Comparison of ENCODE assay signal across 26 cellular contexts in genomic region chr2:21019000-21019677, GRCh38. TPM values are rescaled to one million over a fixed set of nuclear protein-coding genes. Genes with fewer than 3 reads are reported as not detected.
"Had no signal": no experiment of that assay in that cellular context is flagged by ENCODE, and none has a peak within 500 bp of the region (broad histone marks: within the 10 kb centered on the region; RNA-seq: fewer than 3 reads in every experiment).

No MANE protein-coding gene starts in this region.

- H3K27ac ChIP-seq: colonic mucosa, dorsolateral prefrontal cortex, esophagus muscularis mucosa, foreskin keratinocyte, gastroesophageal sphincter, heart left ventricle, hepatocyte, left lung, lower lobe of right lung had no signal

- ATAC-seq: foreskin keratinocyte, gastroesophageal sphincter, heart left ventricle, left cardiac atrium, left lung, left ventricle myocardium superior, lower lobe of right lung, mucosa of descending colon had no signal

- H3K36me3 ChIP-seq: colonic mucosa, gastroesophageal sphincter, left lung, lower lobe of right lung had no signal

- H3K9me3 ChIP-seq: colonic mucosa, esophagus muscularis mucosa, heart left ventricle, left lung, lower lobe of right lung, mucosa of descending colon had no signal

- H2AFZ ChIP-seq: hepatocyte had no signal

- H3K4me1 ChIP-seq: colonic mucosa, esophagus muscularis mucosa, foreskin keratinocyte, gastroesophageal sphincter, heart left ventricle, left lung, lower lobe of right lung had no signal

- H3K79me2 ChIP-seq: hepatocyte had no signal

- DNase-seq: colonic mucosa; dermis blood vessel endothelial cell; dorsolateral prefrontal cortex; effector CD4-positive, alpha-beta T cell; effector memory CD4-positive, alpha-beta T cell; foreskin keratinocyte; heart left ventricle; hypothalamus; immature natural killer cell; left cardiac atrium; left lung; left ventricle myocardium superior; lower lobe of right lung; mesenchymal stem cell; mucosa of descending colon; naive B cell had no signal

- H3K4me2 ChIP-seq: hepatocyte had no signal

- H3K27me3 ChIP-seq: colonic mucosa, esophagus muscularis mucosa, gastroesophageal sphincter, heart left ventricle, hepatocyte, left lung had no signal

- FAIRE-seq: endothelial cell of umbilical vein, frontal cortex, keratinocyte had no signal

- H3K4me3 ChIP-seq: colonic mucosa, dorsolateral prefrontal cortex, esophagus muscularis mucosa, gastroesophageal sphincter, heart left ventricle, hepatocyte, left lung, lower lobe of right lung, mucosa of descending colon had no signal

RNA-seq across cellular contexts. Expression of gene APOB, which starts 24.7 kb away (rescaled TPM):
- total RNA-seq: epithelial cell of proximal tubule, foreskin keratinocyte, kidney epithelial cell, myocyte had no signal
- polyA plus RNA-seq: fibroblast of lung, foreskin keratinocyte, immature natural killer cell had no signal
